10 cellular contexts compared by ENCODE assay signal in genomic region chr7:55533729-55534080, GRCh38. TPM values are rescaled to one million over a fixed set of nuclear protein-coding genes. Genes with fewer than 3 reads are reported as not detected.
DNase-seq lines count a peak whose midpoint lies in the region; ATAC-seq and TF ChIP-seq lines count a peak whose summit lies in the region.
"Had no signal": no experiment of that assay in that cellular context is flagged by ENCODE, and none has a peak within 500 bp of the region (broad histone marks: within the 10 kb centered on the region; RNA-seq: fewer than 3 reads in every experiment).

No MANE protein-coding gene starts in this region.

- H3K4me3 Mint-ChIP-seq in natural killer cell treated with Interleukin-12 subunit alpha and Interleukin-12 subunit beta and Interleukin-15 and Interleukin-18, amount 100 ng/mL, for 72 hours = peak overlapping the region; percentile 67

- peak overlapping the region; percentile 79 to 96 (median 93) for H3K4me2 ChIP-seq in BLaER1 treated with 17β-estradiol and CSF1 and Interleukin-3, amounts not matched to agents 10 nM and 100 nM

- no peak for TF ChIP-seq CTCF in foreskin fibroblast (IDR thresholded peaks at IDR 0.05; ENCODE audit: low read depth, low read length)
- TF ChIP-seq CTCF in GM13976 (IDR thresholded peaks at IDR 0.05; ENCODE audit: borderline replicate concordance, control extremely low read depth, extremely low read depth, insufficient read depth, missing control alignments) = no peak

- peak overlapping the region; percentile 75 to 88 (median 83) for H3K9ac ChIP-seq in BLaER1 treated with 17β-estradiol and CSF1 and Interleukin-3, amounts not matched to agents 10 nM and 100 nM
- peak overlapping the region; percentile 15 for H3K9ac ChIP-seq in adipocyte (ENCODE audit: low read length)

- peak overlapping the region; percentile 89 to 95 for H3K27ac Mint-ChIP-seq in natural killer cell treated with Interleukin-12 subunit alpha and Interleukin-12 subunit beta and Interleukin-15 and Interleukin-18, amount 100 ng/mL, for 72 hours

- H3K9me3 Mint-ChIP-seq in natural killer cell treated with Interleukin-12 subunit alpha and Interleukin-12 subunit beta and Interleukin-15 and Interleukin-18, amount 100 ng/mL, for 72 hours = no peaks in the 10 kb centered on the region

- H3K36me3 Mint-ChIP-seq in natural killer cell treated with Interleukin-12 subunit alpha and Interleukin-12 subunit beta and Interleukin-15 and Interleukin-18, amount 100 ng/mL, for 72 hours = peaks cover 27% of the 10 kb centered on the region

- peaks cover 74 to 82% (median 80%) of the 10 kb centered on the region in 10 experiments for H3K4me1 ChIP-seq in BLaER1 treated with 17β-estradiol and CSF1 and Interleukin-3, amounts not matched to agents 10 nM and 100 nM
- peaks cover 41% of the 10 kb centered on the region for H3K4me1 ChIP-seq in adipocyte (ENCODE audit: control insufficient read depth, insufficient read depth, low read length)

- ATAC-seq in HG03175 (IDR thresholded peaks at IDR 0.05; ENCODE audit: unreplicated experiment) (peak; percentile 0), HG03135 (IDR thresholded peaks at IDR 0.05; ENCODE audit: unreplicated experiment) (no peak), GM18907 (IDR thresholded peaks at IDR 0.05; ENCODE audit: unreplicated experiment) (no peak)
- peak in 1 of 2 donors; percentile 5 for ATAC-seq in natural killer cell treated with Interleukin-12 subunit alpha and Interleukin-12 subunit beta and Interleukin-15 and Interleukin-18, amount 100 ng/mL, for 72 hours

- in situ Hi-C loops in GM13976 (cut with MboI; ENCODE audit: low sequenced_read_pairs, unreplicated experiment) = loop anchor here (25.0 kb wide), 1 partner anchor 246 kb away; no protein-coding TSS in a partner anchor

- peaks cover 0 to 10% (median 0%) of the 10 kb centered on the region in 11 experiments; a peak in 3 of 22 replicates for H3K36me3 ChIP-seq in BLaER1 treated with 17β-estradiol and CSF1 and Interleukin-3, amounts not matched to agents 10 nM and 100 nM
- H3K36me3 ChIP-seq in adipocyte (ENCODE audit: control insufficient read depth, insufficient read depth, low read length, severe bottlenecking) = no peaks in the 10 kb centered on the region

- H3K4me1 Mint-ChIP-seq in natural killer cell treated with Interleukin-12 subunit alpha and Interleukin-12 subunit beta and Interleukin-15 and Interleukin-18, amount 100 ng/mL, for 72 hours (ENCODE audit: low read depth in 2 of 2) = peaks cover 89 to 91% of the 10 kb centered on the region in 2 donors

- no peaks in the 10 kb centered on the region for H3K27me3 Mint-ChIP-seq in natural killer cell treated with Interleukin-12 subunit alpha and Interleukin-12 subunit beta and Interleukin-15 and Interleukin-18, amount 100 ng/mL, for 72 hours

- H3K4me3 ChIP-seq in BLaER1 treated with 17β-estradiol and CSF1 and Interleukin-3, amounts not matched to agents 10 nM and 100 nM = peak overlapping the region in 6 of 10 experiments; percentile 8 to 28 (median 20); a peak in 6 of 20 replicates
- no peak overlapping the region for H3K4me3 ChIP-seq in adipocyte (ENCODE audit: low read length)
- H3K4me3 ChIP-seq in foreskin fibroblast (ENCODE audit: low read depth in 1 of 2, low read length in 2 of 2) = no peak overlapping the region

- H4K20me1 ChIP-seq in BLaER1 treated with 17β-estradiol and CSF1 and Interleukin-3, amounts not matched to agents 10 nM and 100 nM = peaks cover 0 to 18% (median 11%) of the 10 kb centered on the region in 11 experiments; a peak in 12 of 22 replicates

- H3K9me3 ChIP-seq in BLaER1 treated with 17β-estradiol and CSF1 and Interleukin-3, amounts not matched to agents 10 nM and 100 nM (replicated peaks in 1 of 11) = peaks cover 0 to 8% (median 0%) of the 10 kb centered on the region in 11 experiments; a peak in 3 of 22 replicates
- H3K9me3 ChIP-seq in adipocyte (ENCODE audit: control insufficient read depth, low read length) = no peaks in the 10 kb centered on the region

- H3K27me3 ChIP-seq in BLaER1 treated with 17β-estradiol and CSF1 and Interleukin-3, amounts not matched to agents 10 nM and 100 nM = no peaks in the 10 kb centered on the region
- no peaks in the 10 kb centered on the region for H3K27me3 ChIP-seq in adipocyte (replicated peaks; ENCODE audit: control insufficient read depth, insufficient read depth, low read length)

- peak overlapping the region; percentile 93 to 99 (median 95) for H3K27ac ChIP-seq in BLaER1 treated with 17β-estradiol and CSF1 and Interleukin-3, amounts not matched to agents 10 nM and 100 nM

- no peak for DNase-seq in adipocyte (ENCODE audit: low read depth)
- no peak for DNase-seq in natural killer cell treated with Interleukin-12 subunit alpha and Interleukin-12 subunit beta and Interleukin-15 and Interleukin-18, amount 100 ng/mL, for 72 hours (ENCODE audit: low spot score)
- no peak for DNase-seq in foreskin fibroblast
- DNase-seq in GM13976 (ENCODE audit: low spot score) = no peak
- DNase-seq: DMS153, NCI-H1105 treated with DMSO at 0.1 percent for 48 hours had no signal

RNA-seq across cellular contexts. Expression of gene VOPP1, which starts 38.6 kb away (rescaled TPM):
- 100 to 1,000 TPM; 204 to 244 TPM for total RNA-seq in natural killer cell treated with Interleukin-12 subunit alpha and Interleukin-12 subunit beta and Interleukin-15 and Interleukin-18, amount 100 ng/mL, for 72 hours

Comparison
In these comparisons a context has a peak if more than half of its experiments do, and no peak if none do; other contexts are left out.
1. H3K4me3 ChIP-seq: peak in BLaER1 treated with 17β-estradiol and CSF1 and Interleukin-3, amounts not matched to agents 10 nM and 100 nM (6 of 10); none in adipocyte (single experiment) and foreskin fibroblast (0 of 2).